ENCODE assay signal across 1 cellular context in genomic region chr2:88136817-88137216, GRCh38.
TF ChIP-seq lines count a peak whose summit lies in the region.

No MANE protein-coding gene starts in this region.

TF ChIP-seq in HepG2, 621 proteins besides CTCF, POLR2A, EP300 and RAD21 (continued from another document and continues in another):
- TF ChIP-seq ZBTB49 (CRISPR knock-in tag; IDR thresholded peaks at IDR 0.05; ENCODE audit: borderline replicate concordance) (no peak), ATF5 (CRISPR knock-in tag; IDR thresholded peaks at IDR 0.05; ENCODE audit: low read depth) (no peak), FOXK2 (IDR thresholded peaks at IDR 0.05) (no peak), ARID5B (CRISPR knock-in tag; IDR thresholded peaks at IDR 0.05) (peak; percentile 90), MAFK (conservative IDR thresholded peaks at IDR 0.05 in 1 of 2, IDR thresholded peaks at IDR 0.05 in 1 of 2; ENCODE audit: low read length in 2 of 2) (no peak), IRF1 (CRISPR knock-in tag; IDR thresholded peaks at IDR 0.05; ENCODE audit: low read depth) (no peak), ESRRA (CRISPR knock-in tag; IDR thresholded peaks at IDR 0.05; ENCODE audit: low read depth) (no peak), TSC22D2 (CRISPR knock-in tag; IDR thresholded peaks at IDR 0.05; ENCODE audit: borderline replicate concordance) (no peak), HDAC6 (IDR thresholded peaks at IDR 0.05; ENCODE audit: low read depth, low read length) (no peak), KLF13 (CRISPR knock-in tag; IDR thresholded peaks at IDR 0.05) (no peak), U2AF1 (optimal IDR thresholded peaks at IDR 0.05; ENCODE audit: low read depth, low read length) (no peak), SP2 (CRISPR knock-in tag; IDR thresholded peaks at IDR 0.05) (no peak), GMEB2 (CRISPR knock-in tag; IDR thresholded peaks at IDR 0.05; ENCODE audit: low read depth) (no peak), FIP1L1 (IDR thresholded peaks at IDR 0.05; ENCODE audit: borderline replicate concordance, insufficient read depth, low read depth, low read length) (no peak), ZIK1 (CRISPR knock-in tag; IDR thresholded peaks at IDR 0.05; ENCODE audit: borderline replicate concordance, low read depth) (no peak), PAWR (CRISPR knock-in tag; IDR thresholded peaks at IDR 0.05; ENCODE audit: borderline replicate concordance) (no peak), RNF219 (CRISPR knock-in tag; IDR thresholded peaks at IDR 0.05) (no peak), KLF6 (CRISPR knock-in tag; IDR thresholded peaks at IDR 0.05) (0 out of 2 replicates have a peak, but pooled peaks have one; percentile 16), MTF1 (CRISPR knock-in tag; IDR thresholded peaks at IDR 0.05) (no peak), JUND (CRISPR knock-in tag; IDR thresholded peaks at IDR 0.05) (no peak), GATAD1 (CRISPR knock-in tag; IDR thresholded peaks at IDR 0.05) (peak; percentile 46; the same call in 1 of the 2 replicates), ZNF530 (CRISPR knock-in tag; IDR thresholded peaks at IDR 0.05; ENCODE audit: low read depth) (no peak), MEIS1 (CRISPR knock-in tag; IDR thresholded peaks at IDR 0.05; ENCODE audit: borderline replicate concordance) (no peak), GABPA (IDR thresholded peaks at IDR 0.05; ENCODE audit: low read depth, low read length) (no peak), GABPA (CRISPR knock-in tag; IDR thresholded peaks at IDR 0.05; ENCODE audit: low read depth) (no peak), KLF15 (CRISPR knock-in tag; IDR thresholded peaks at IDR 0.05; ENCODE audit: borderline replicate concordance) (no peak), ARNT2 (CRISPR knock-in tag; IDR thresholded peaks at IDR 0.05; ENCODE audit: low read depth) (no peak), ZBTB40 (IDR thresholded peaks at IDR 0.05) (no peak), ZBTB40 (CRISPR knock-in tag; IDR thresholded peaks at IDR 0.05) (no peak), YEATS2 (CRISPR knock-in tag; IDR thresholded peaks at IDR 0.05; ENCODE audit: borderline replicate concordance) (no peak), PAXIP1 (CRISPR knock-in tag; conservative IDR thresholded peaks at IDR 0.05) (peak; percentile 37; the same call in 1 of the 2 replicates), PLRG1 (conservative IDR thresholded peaks at IDR 0.05) (no peak)
